27 cellular contexts compared by ENCODE assay signal in the genomic region with DNA sequence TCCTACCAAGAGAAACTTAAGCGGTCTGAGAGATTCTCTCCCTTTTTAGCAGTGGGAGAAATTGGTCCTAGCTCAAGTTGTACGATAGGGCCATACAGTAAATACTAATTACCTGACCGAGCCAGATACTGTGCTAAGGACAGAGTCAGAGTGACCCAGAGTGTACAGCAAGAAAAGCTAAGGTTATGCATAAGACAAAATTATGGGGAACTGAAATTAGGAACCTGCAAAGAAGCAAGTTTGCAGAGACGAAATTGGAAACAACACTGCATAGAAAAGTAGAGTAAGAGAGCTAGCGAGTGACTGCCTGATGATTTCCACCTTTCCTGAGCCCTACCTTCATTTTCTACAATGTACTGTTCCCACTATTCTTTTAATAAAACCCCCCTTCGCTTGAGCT.
A peak's percentile ranks its signal among the peaks of the same experiment; 100 is the strongest.
DNase-seq lines count a peak whose midpoint lies in the region; ATAC-seq and TF ChIP-seq lines count a peak whose summit lies in the region.
"Had no signal": no experiment of that assay in that cellular context is flagged by ENCODE, and none has a peak within 500 bp of the region (broad histone marks: within the 10 kb centered on the region; RNA-seq: fewer than 3 reads in every experiment).

No MANE protein-coding gene starts in this region.

- H3K36me3 Mint-ChIP-seq in endothelial cell (ENCODE audit: low read depth, unreplicated experiment) = no peaks in the 10 kb centered on the region
- H3K36me3 Mint-ChIP-seq: CD4-positive, alpha-beta memory T cell had no signal

- peaks cover 43% of the 10 kb centered on the region for H3K4me1 Mint-ChIP-seq in endothelial cell (ENCODE audit: unreplicated experiment)
- H3K4me1 Mint-ChIP-seq: CD4-positive, alpha-beta memory T cell had no signal

- ATAC-seq in GM18868 (IDR thresholded peaks at IDR 0.05; ENCODE audit: unreplicated experiment) (peak; percentile 53), GM21381 (IDR thresholded peaks at IDR 0.05; ENCODE audit: unreplicated experiment) (peak; percentile 63), HG03469 (IDR thresholded peaks at IDR 0.05; ENCODE audit: unreplicated experiment) (peak; percentile 50), GM21529 (IDR thresholded peaks at IDR 0.05; ENCODE audit: unreplicated experiment) (no peak), GM21723 (IDR thresholded peaks at IDR 0.05; ENCODE audit: unreplicated experiment) (no peak)
- ATAC-seq: activated CD4-positive, CD25-positive, alpha-beta regulatory T cell treated with anti-CD3 and anti-CD28 coated beads, Interleukin-2, amount 50 U/mL, for 24 hours; heart right ventricle; left ventricle myocardium superior; mucosa of descending colon had no signal

- H3K27ac Mint-ChIP-seq in endothelial cell (ENCODE audit: unreplicated experiment) = peak overlapping the region; percentile 88
- H3K27ac Mint-ChIP-seq: H9 had no signal

- no peak overlapping the region for H3K4me3 Mint-ChIP-seq in endothelial cell (ENCODE audit: unreplicated experiment)
- H3K4me3 Mint-ChIP-seq: CD4-positive, alpha-beta memory T cell; H9 had no signal

- no peaks in the 10 kb centered on the region for H3K9me3 Mint-ChIP-seq in endothelial cell (ENCODE audit: unreplicated experiment)
- H3K9me3 Mint-ChIP-seq: H9 had no signal

- peaks cover 2% of the 10 kb centered on the region for H3K27me3 Mint-ChIP-seq in endothelial cell (ENCODE audit: unreplicated experiment)
- H3K27me3 Mint-ChIP-seq: CD4-positive, alpha-beta memory T cell had no signal

- DNase-seq in endothelial cell (ENCODE audit: low spot score) (no peak), cerebellar nuclear complex (lab: John Stamatoyannopoulos, UW) (no peak)
- DNase-seq in stimulated activated CD4-positive, alpha-beta T cell treated with anti-CD3 and anti-CD28 coated beads, Interleukin-15, amount 100 ng/mL, for 24 hours = no peak
- DNase-seq: activated CD8-positive, alpha-beta memory T cell treated with anti-CD3 and anti-CD28 coated beads for 24 hours; activated naive CD4-positive, alpha-beta T cell treated with anti-CD3 and anti-CD28 coated beads, Interleukin-2, amount 50 U/mL, for 16 hours; activated T-cell treated with anti-CD3 and anti-CD28 coated beads, Interleukin-2, amount 50 U/mL, for 48 hours; anterior cingulate cortex; CD4-positive, alpha-beta memory T cell; dermis blood vessel endothelial cell; DMS53; GF-D8; H9; heart right ventricle; left ventricle myocardium superior; mucosa of descending colon; MV-4-11; NCI-H1694 treated with DMSO at 0.1 percent for 48 hours; NCI-H82; Peyer's patch; stimulated activated naive CD4-positive, alpha-beta T cell treated with Interleukin-2 at 50 U/mL for 16 hours; tibial artery had no signal

- no peak for TF ChIP-seq CTCF in endothelial cell (IDR thresholded peaks at IDR 0.05; ENCODE audit: unreplicated experiment)

Comparison
In these comparisons a context has a peak if more than half of its experiments do, and no peak if none do; other contexts are left out.
1. ATAC-seq: peak in GM18868 (single experiment), GM21381 (single experiment) and HG03469 (single experiment); none in GM21529 (single experiment) and GM21723 (single experiment).